In genomic region chr7:106108988-106109387, GRCh38 we compare ENCODE assay signal across 15 cellular contexts. TPM values are rescaled to one million over a fixed set of nuclear protein-coding genes. Genes with fewer than 3 reads are reported as not detected.
DNase-seq lines count a peak whose midpoint lies in the region; ATAC-seq and TF ChIP-seq lines count a peak whose summit lies in the region.
"Had no signal": no experiment of that assay in that cellular context is flagged by ENCODE, and none has a peak within 500 bp of the region (broad histone marks: within the 10 kb centered on the region; RNA-seq: fewer than 3 reads in every experiment).

No MANE protein-coding gene starts in this region.

- in situ Hi-C loops in GM13976 (cut with MboI; ENCODE audit: low sequenced_read_pairs, unreplicated experiment), result no loop called here

- no peak for ATAC-seq in activated naive CD8-positive, alpha-beta T cell treated with anti-CD3 and anti-CD28 coated beads, Interleukin-2, amount 50 U/mL, for 24 hours
- ATAC-seq: HCT116, left colon had no signal

- DNase-seq in CD4-positive, alpha-beta memory T cell, result peak in 2 of 5 donors; percentile 13 to 22
- no peak for DNase-seq in activated naive CD8-positive, alpha-beta T cell treated with anti-CD3 and anti-CD28 coated beads, Interleukin-2, amount 50 U/mL, for 24 hours
- no peak for DNase-seq in neural crest cell (ENCODE audit: low read depth, low spot score)
- DNase-seq in prostate gland (ENCODE audit: low spot score), result no peak
- no peak for DNase-seq in stimulated activated CD8-positive, alpha-beta memory T cell treated with anti-CD3 and anti-CD28 coated beads, Interleukin-4, amount 100 ng/mL, for 48 hours
- no peak for DNase-seq in GM13976 (ENCODE audit: low spot score)
- no peak for DNase-seq in DMS53 treated with DMSO at 0.1 percent for 48 hours (lab: John Stamatoyannopoulos, UW; ENCODE audit: unreplicated experiment)
- DNase-seq: activated CD4-positive, alpha-beta T cell treated with anti-CD3 and anti-CD28 coated beads for 48 hours; anterior cingulate cortex; left colon; NCI-H187; Peyer's patch had no signal

- H3K4me3 ChIP-seq in CD4-positive, alpha-beta memory T cell (ENCODE audit: low read length in 2 of 2), result no peak overlapping the region
- H3K4me3 ChIP-seq in HUES48 (ENCODE audit: low read depth, low read length) (peak overlapping the region; percentile 96), prostate gland (no peak overlapping the region)
- H3K4me3 ChIP-seq: Peyer's patch, right atrium auricular region had no signal

- no peaks in the 10 kb centered on the region for H3K27me3 ChIP-seq in CD4-positive, alpha-beta memory T cell (ENCODE audit: insufficient read depth, low read length)
- peaks cover 3% of the 10 kb centered on the region; the same call in 1 of the 2 replicates for H3K27me3 ChIP-seq in HUES48 (ENCODE audit: control insufficient read depth, insufficient read depth, low read length)
- H3K27me3 ChIP-seq in prostate gland (replicated peaks; ENCODE audit: insufficient read depth), result no peaks in the 10 kb centered on the region
- H3K27me3 ChIP-seq: Peyer's patch, right atrium auricular region had no signal

- POLR2A ChIA-PET in CD4-positive, alpha-beta memory T cell (lab: Charles Lee; ENCODE audit: partially characterized antibody), result interaction anchor here (1.7 kb wide), 1 partner anchor 38 kb away, joined by 8 read pairs; no protein-coding TSS in a partner anchor

- no peak for TF ChIP-seq POLR2A in prostate gland (IDR thresholded peaks at IDR 0.05)

- H3K9me3 Mint-ChIP-seq in CD4-positive, alpha-beta memory T cell, result no peaks in the 10 kb centered on the region
- no peaks in the 10 kb centered on the region for H3K9me3 Mint-ChIP-seq in activated naive CD8-positive, alpha-beta T cell treated with anti-CD3 and anti-CD28 coated beads, Interleukin-2, amount 50 U/mL, for 24 hours
- no peaks in the 10 kb centered on the region for H3K9me3 Mint-ChIP-seq in neural crest cell

- no peak for TF ChIP-seq CTCF in neural crest cell (conservative IDR thresholded peaks at IDR 0.05)
- no peak for TF ChIP-seq CTCF in prostate gland (IDR thresholded peaks at IDR 0.05)
- no peak for TF ChIP-seq CTCF in GM13976 (IDR thresholded peaks at IDR 0.05; ENCODE audit: borderline replicate concordance, control extremely low read depth, extremely low read depth, insufficient read depth, missing control alignments)

- peaks cover 52% of the 10 kb centered on the region for H3K4me1 ChIP-seq in CD4-positive, alpha-beta memory T cell (ENCODE audit: insufficient read depth, low read length)
- peaks cover 34% of the 10 kb centered on the region for H3K4me1 ChIP-seq in HUES48 (ENCODE audit: control insufficient read depth, insufficient read depth, low read length)
- peaks cover 2% of the 10 kb centered on the region for H3K4me1 ChIP-seq in prostate gland (replicated peaks)

- H3K36me3 Mint-ChIP-seq in CD4-positive, alpha-beta memory T cell, result peaks cover 0 to 6% of the 10 kb centered on the region in 2 donors
- peaks cover 8% of the 10 kb centered on the region for H3K36me3 Mint-ChIP-seq in activated naive CD8-positive, alpha-beta T cell treated with anti-CD3 and anti-CD28 coated beads, Interleukin-2, amount 50 U/mL, for 24 hours (ENCODE audit: low read depth)
- no peaks in the 10 kb centered on the region for H3K36me3 Mint-ChIP-seq in neural crest cell (ENCODE audit: low read depth)

- 29% methylated on average over 1 of the region's 1 CpG for WGBS in prostate gland

- no peaks in the 10 kb centered on the region for H3K27me3 Mint-ChIP-seq in CD4-positive, alpha-beta memory T cell
- H3K27me3 Mint-ChIP-seq in activated naive CD8-positive, alpha-beta T cell treated with anti-CD3 and anti-CD28 coated beads, Interleukin-2, amount 50 U/mL, for 24 hours, result no peaks in the 10 kb centered on the region
- H3K27me3 Mint-ChIP-seq in neural crest cell (ENCODE audit: low read depth), result no peaks in the 10 kb centered on the region

- H3K27ac Mint-ChIP-seq in CD4-positive, alpha-beta memory T cell, result peak overlapping the region in 4 of 7 donors; percentile 27 to 90 (median 52)
- H3K27ac Mint-ChIP-seq in activated naive CD8-positive, alpha-beta T cell treated with anti-CD3 and anti-CD28 coated beads, Interleukin-2, amount 50 U/mL, for 24 hours, result peak overlapping the region; percentile 26
- H3K27ac Mint-ChIP-seq in neural crest cell (ENCODE audit: unreplicated experiment), result no peak overlapping the region

- CTCF ChIA-PET in CD4-positive, alpha-beta memory T cell (lab: Charles Lee; ENCODE audit: partially characterized antibody), result interaction anchor here (3.4 kb wide), 1 partner anchor 46 kb away, joined by 9 read pairs; no protein-coding TSS in a partner anchor

- H3K9me3 ChIP-seq in CD4-positive, alpha-beta memory T cell (ENCODE audit: control insufficient read depth in 1 of 2, low read length in 2 of 2), result no peaks in the 10 kb centered on the region
- H3K9me3 ChIP-seq in HUES48 (ENCODE audit: control insufficient read depth, insufficient read depth, low read length) (no peaks in the 10 kb centered on the region), prostate gland (no peaks in the 10 kb centered on the region)
- H3K9me3 ChIP-seq: Peyer's patch, right atrium auricular region had no signal

- no peak overlapping the region for H3K27ac ChIP-seq in CD4-positive, alpha-beta memory T cell (ENCODE audit: low read depth, low read length)
- H3K27ac ChIP-seq in HUES48 (ENCODE audit: low read depth, low read length) (no peak overlapping the region), prostate gland (no peak overlapping the region)
- H3K27ac ChIP-seq: Peyer's patch, right atrium auricular region had no signal

- H3K4me1 Mint-ChIP-seq in CD4-positive, alpha-beta memory T cell, result peaks cover 46 to 70% (median 58%) of the 10 kb centered on the region in 4 donors
- peaks cover 67% of the 10 kb centered on the region for H3K4me1 Mint-ChIP-seq in activated naive CD8-positive, alpha-beta T cell treated with anti-CD3 and anti-CD28 coated beads, Interleukin-2, amount 50 U/mL, for 24 hours
- H3K4me1 Mint-ChIP-seq in neural crest cell, result peaks cover 31% of the 10 kb centered on the region

- H3K36me3 ChIP-seq in CD4-positive, alpha-beta memory T cell (ENCODE audit: insufficient read depth, low read length), result no peaks in the 10 kb centered on the region
- H3K36me3 ChIP-seq in HUES48 (ENCODE audit: control insufficient read depth, insufficient read depth, low read length) (no peaks in the 10 kb centered on the region), prostate gland (no peaks in the 10 kb centered on the region)
- H3K36me3 ChIP-seq: Peyer's patch, right atrium auricular region had no signal

- peak overlapping the region in 3 of 8 donors; percentile 26 to 61 (median 44) for H3K4me3 Mint-ChIP-seq in CD4-positive, alpha-beta memory T cell
- peak overlapping the region; percentile 31 for H3K4me3 Mint-ChIP-seq in activated naive CD8-positive, alpha-beta T cell treated with anti-CD3 and anti-CD28 coated beads, Interleukin-2, amount 50 U/mL, for 24 hours
- peak overlapping the region; percentile 50 for H3K4me3 Mint-ChIP-seq in neural crest cell

- intact Hi-C loops in CD4-positive, alpha-beta memory T cell (cut with micrococcal nuclease), result no loop called here
- intact Hi-C loops in prostate gland (cut with DNase I), result no loop called here

- no peak overlapping the region for H3K9ac ChIP-seq in HUES48 (ENCODE audit: low read depth, low read length)

RNA-seq across cellular contexts. Expression of gene SYPL1, which starts 3.1 kb away (rescaled TPM):
- 10 to 100 TPM; 46.9 to 47.9 TPM for total RNA-seq in CD4-positive, alpha-beta memory T cell
- 10 to 100 TPM; 75.5 to 78.3 TPM for polyA plus RNA-seq in CD4-positive, alpha-beta memory T cell
- 39.4 and 42.2 TPM in 2 replicates for total RNA-seq in neural crest cell
- 100 to 1,000 TPM in 1 of 2 donors, 10 to 100 TPM in 1; 87.9 to 132 TPM for total RNA-seq in prostate gland
